In genomic region chr3:196209944-196210672, GRCh38 we compare ENCODE assay signal across 14 cellular contexts. TPM values are rescaled to one million over a fixed set of nuclear protein-coding genes. Genes with fewer than 3 reads are reported as not detected.
"Had no signal": no experiment of that assay in that cellular context is flagged by ENCODE, and none has a peak within 500 bp of the region (broad histone marks: within the 10 kb centered on the region; RNA-seq: fewer than 3 reads in every experiment).

No MANE protein-coding gene starts in this region.

RNA-seq across cellular contexts. Expression of gene ZDHHC19, which starts 1.1 kb away (rescaled TPM):
- total RNA-seq: dermis blood vessel endothelial cell, esophagus mucosa, esophagus squamous epithelium, gastrocnemius medialis, glomerular endothelial cell, kidney epithelial cell, left cardiac atrium, left ventricle myocardium superior, lower leg skin, lung microvascular endothelial cell, mucosa of descending colon, myocyte had no signal
- polyA plus RNA-seq: keratinocyte had no signal

RNA-seq across cellular contexts. Expression of gene SLC51A, which starts 6.2 kb away (rescaled TPM):
- total RNA-seq: dermis blood vessel endothelial cell, esophagus mucosa, glomerular endothelial cell, kidney epithelial cell, left ventricle myocardium superior, lower leg skin, lung microvascular endothelial cell, mesothelial cell of epicardium, myocyte had no signal
- polyA plus RNA-seq: keratinocyte had no signal
